Comparison of ENCODE assay signal across 8 cellular contexts in genomic region chr7:87312215-87312865, GRCh38. TPM values are rescaled to one million over a fixed set of nuclear protein-coding genes. Genes with fewer than 3 reads are reported as not detected.
DNase-seq lines count a peak whose midpoint lies in the region; ATAC-seq and TF ChIP-seq lines count a peak whose summit lies in the region.

No MANE protein-coding gene starts in this region.

- no peaks in the 10 kb centered on the region for H3K4me1 ChIP-seq in lower lobe of right lung

- no peaks in the 10 kb centered on the region for H3K36me3 ChIP-seq in lower lobe of right lung

- DNase-seq in AG20443 (ENCODE audit: low spot score), result peak; percentile 61
- DNase-seq in NCI-H2227 (lab: John Stamatoyannopoulos, UW; ENCODE audit: unreplicated experiment), result peak; percentile 76
- peak; percentile 26 to 53 for DNase-seq in activated CD4-positive, alpha-beta T cell treated with anti-CD3 and anti-CD28 coated beads for 24 hours (ENCODE audit: low read depth in 2 of 2)
- DNase-seq in chondrocyte (ENCODE audit: low spot score), result no peak
- DNase-seq in lower lobe of right lung, result no peak
- DNase-seq in stimulated activated CD8-positive, alpha-beta memory T cell treated with anti-CD3 and anti-CD28 coated beads, Interleukin-15, amount 100 ng/mL, for 1 hour (ENCODE audit: low read depth), result peak; percentile 37

- ATAC-seq in GM18868 (IDR thresholded peaks at IDR 0.05; ENCODE audit: unreplicated experiment) (peak; percentile 56), HG03066 (IDR thresholded peaks at IDR 0.05; ENCODE audit: low read depth, unreplicated experiment) (peak; percentile 59), lower lobe of right lung (peak; percentile 80 to 92)

- H3K36me3 Mint-ChIP-seq in chondrocyte (ENCODE audit: low read depth), result no peaks in the 10 kb centered on the region

- H3K4me1 Mint-ChIP-seq in chondrocyte (ENCODE audit: low read depth), result peaks cover 6% of the 10 kb centered on the region

- no peak overlapping the region for H3K4me3 Mint-ChIP-seq in chondrocyte (ENCODE audit: unreplicated experiment)

- TF ChIP-seq CTCF in chondrocyte (IDR thresholded peaks at IDR 0.05), result peak; percentile 97
- peak; percentile 85 for TF ChIP-seq CTCF in lower lobe of right lung (IDR thresholded peaks at IDR 0.05)

- H3K4me3 ChIP-seq in lower lobe of right lung, result no peak overlapping the region

- H3K9me3 ChIP-seq in lower lobe of right lung, result no peaks in the 10 kb centered on the region

- H3K27ac ChIP-seq in lower lobe of right lung, result no peak overlapping the region

- H3K27me3 ChIP-seq in lower lobe of right lung (ENCODE audit: low read depth), result no peaks in the 10 kb centered on the region

- H3K27ac Mint-ChIP-seq in chondrocyte (ENCODE audit: unreplicated experiment), result no peak overlapping the region

- intact Hi-C loops in lower lobe of right lung (cut with DNase I), result loop anchor here (5.0 kb wide), 1 partner anchor 105 kb away; no protein-coding TSS in a partner anchor

- no peaks in the 10 kb centered on the region for H3K9me3 Mint-ChIP-seq in chondrocyte (ENCODE audit: low read depth)

- H3K27me3 Mint-ChIP-seq in chondrocyte (ENCODE audit: low read depth), result peaks cover 32% of the 10 kb centered on the region

RNA-seq across cellular contexts. Expression of gene CROT, which starts 33.1 kb away (rescaled TPM):
- total RNA-seq in chondrocyte (10.9 to 21.4 TPM (median 12.6 TPM) in 3 replicates), lower lobe of right lung (9.5 TPM)

Comparison
In these comparisons a context has a peak if more than half of its experiments do, and no peak if none do; other contexts are left out.
1. DNase-seq: peak in AG20443 (single experiment), NCI-H2227 (single experiment), activated CD4-positive, alpha-beta T cell treated with anti-CD3 and anti-CD28 coated beads for 24 hours (2 of 2) and stimulated activated CD8-positive, alpha-beta memory T cell treated with anti-CD3 and anti-CD28 coated beads, Interleukin-15, amount 100 ng/mL, for 1 hour (single experiment); none in chondrocyte (single experiment) and lower lobe of right lung (single experiment).
2. Peak in every context shown above with its lines, with median percentiles within 50 percentile points of each other: ATAC-seq.